ENCODE assay signal across 8 cellular contexts in the genomic region with DNA sequence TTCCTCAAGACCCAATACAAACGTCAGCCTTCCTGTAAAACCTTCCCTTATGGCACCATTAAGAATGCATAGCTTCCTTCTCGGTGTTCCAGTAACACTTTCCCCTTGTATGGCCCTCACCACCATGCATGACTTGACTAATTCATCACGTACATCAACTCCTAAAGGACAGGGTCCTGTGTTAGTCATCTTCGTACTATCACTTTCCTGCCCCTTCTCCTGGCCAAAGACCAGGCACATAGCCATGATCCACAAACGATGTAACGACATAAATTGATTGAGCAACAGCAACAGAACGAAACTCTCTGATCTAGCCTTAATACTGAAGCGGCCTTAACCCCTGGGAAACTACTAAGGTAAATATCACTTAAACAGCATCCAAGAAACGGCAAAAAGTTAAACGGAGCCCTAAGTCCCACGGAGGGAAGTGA. TPM values are rescaled to one million over a fixed set of nuclear protein-coding genes. Genes with fewer than 3 reads are reported as not detected.
DNase-seq lines count a peak whose midpoint lies in the region; ATAC-seq and TF ChIP-seq lines count a peak whose summit lies in the region.

No MANE protein-coding gene starts in this region.

- H3K4me3 ChIP-seq in epithelial cell of proximal tubule (ENCODE audit: low read depth, low read length): peak overlapping the region; percentile 92

- peak overlapping the region; percentile 89 to 97 (median 95) for H3K4me3 Mint-ChIP-seq in nephron

- H3K27me3 Mint-ChIP-seq in nephron (ENCODE audit: low read depth): no peaks in the 10 kb centered on the region

- DNase-seq in NCI-H146 (lab: John Stamatoyannopoulos, UW) (peak; percentile 4), NCI-H146 treated with DMSO at 0.1 percent for 48 hours (lab: John Stamatoyannopoulos, UW; ENCODE audit: unreplicated experiment) (no peak), SW480 (ENCODE audit: low spot score) (peak; percentile 44), epithelial cell of proximal tubule (ENCODE audit: low read depth) (no peak)
- no peak for DNase-seq in effector CD8-positive, alpha-beta T cell (lab: John Stamatoyannopoulos, UW)

- H3K9me3 Mint-ChIP-seq in nephron: no peaks in the 10 kb centered on the region

- ATAC-seq in HG02973 (IDR thresholded peaks at IDR 0.05; ENCODE audit: unreplicated experiment) (peak; percentile 16), HG02763 (IDR thresholded peaks at IDR 0.05; ENCODE audit: unreplicated experiment) (no peak)

- peak overlapping the region; percentile 66 to 95 (median 94) for H3K27ac Mint-ChIP-seq in nephron

- TF ChIP-seq CTCF in epithelial cell of proximal tubule (conservative IDR thresholded peaks at IDR 0.05; ENCODE audit: low read depth, low read length) (no peak), nephron (IDR thresholded peaks at IDR 0.05; ENCODE audit: unreplicated experiment in 3 of 3) (no peak)

- peaks cover 11% of the 10 kb centered on the region for H3K36me3 Mint-ChIP-seq in nephron (ENCODE audit: low read depth)

- peaks cover 40% of the 10 kb centered on the region for H3K4me1 Mint-ChIP-seq in nephron

RNA-seq across cellular contexts. Expression of gene PSMD12, which starts 0.6 kb away (rescaled TPM):
- total RNA-seq in epithelial cell of proximal tubule: 20.2 and 44.1 TPM in 2 replicates

RNA-seq across cellular contexts. Expression of gene PITPNC1, which starts 11.3 kb away (rescaled TPM):
- total RNA-seq in epithelial cell of proximal tubule: 11.3 and 18.4 TPM in 2 replicates

Comparison
In these comparisons a context has a peak if more than half of its experiments do, and no peak if none do; other contexts are left out.
1. DNase-seq: peak in NCI-H146 (single experiment) and SW480 (single experiment); none in NCI-H146 treated with DMSO at 0.1 percent for 48 hours (single experiment), epithelial cell of proximal tubule (single experiment) and effector CD8-positive, alpha-beta T cell (single experiment).